21 cellular contexts compared by ENCODE assay signal in genomic region chr14:103065861-103066260, GRCh38. TPM values are rescaled to one million over a fixed set of nuclear protein-coding genes. Genes with fewer than 3 reads are reported as not detected.
DNase-seq lines count a peak whose midpoint lies in the region; ATAC-seq and TF ChIP-seq lines count a peak whose summit lies in the region.
"Had no signal": no experiment of that assay in that cellular context is flagged by ENCODE, and none has a peak within 500 bp of the region (broad histone marks: within the 10 kb centered on the region; RNA-seq: fewer than 3 reads in every experiment).

No MANE protein-coding gene starts in this region.

- H3K27ac ChIP-seq in suprapubic skin, result peak overlapping the region; percentile 87
- H3K27ac ChIP-seq: 22Rv1 had no signal

- H3K9me3 ChIP-seq in suprapubic skin, result no peaks in the 10 kb centered on the region
- H3K9me3 ChIP-seq: BE2C, Peyer's patch had no signal

- H3K27me3 ChIP-seq in suprapubic skin, result no peaks in the 10 kb centered on the region
- H3K27me3 ChIP-seq: BE2C, Peyer's patch had no signal

- WGBS in suprapubic skin, result 77% methylated on average over 7 of the region's 7 CpGs

- TF ChIP-seq EP300 in suprapubic skin (IDR thresholded peaks at IDR 0.05), result no peak

- peaks cover 16% of the 10 kb centered on the region for H3K4me1 Mint-ChIP-seq in endothelial cell (ENCODE audit: unreplicated experiment)

- no peaks in the 10 kb centered on the region for H3K36me3 Mint-ChIP-seq in endothelial cell (ENCODE audit: low read depth, unreplicated experiment)

- H3K36me3 ChIP-seq in suprapubic skin, result no peaks in the 10 kb centered on the region
- H3K36me3 ChIP-seq: BE2C, Peyer's patch had no signal

- H3K27ac Mint-ChIP-seq in endothelial cell (ENCODE audit: unreplicated experiment), result peak overlapping the region; percentile 36
- H3K27ac Mint-ChIP-seq: CD4-positive, alpha-beta T cell; H9 had no signal

- H3K9me3 Mint-ChIP-seq in endothelial cell (ENCODE audit: unreplicated experiment), result no peaks in the 10 kb centered on the region
- H3K9me3 Mint-ChIP-seq: CD4-positive, alpha-beta T cell; H9 had no signal

- TF ChIP-seq POLR2A in suprapubic skin (IDR thresholded peaks at IDR 0.05), result no peak

- TF ChIP-seq CTCF in endothelial cell (IDR thresholded peaks at IDR 0.05; ENCODE audit: unreplicated experiment), result no peak
- TF ChIP-seq CTCF in suprapubic skin (IDR thresholded peaks at IDR 0.05), result no peak

- DNase-seq in NCI-H524 (lab: John Stamatoyannopoulos, UW), result peak; percentile 27 to 40
- DNase-seq in NCI-H524 treated with DMSO at 0.1 percent for 48 hours (lab: John Stamatoyannopoulos, UW), result no peak
- no peak for DNase-seq in endothelial cell (ENCODE audit: low spot score)
- peak; percentile 66 to 92 for DNase-seq in lung microvascular endothelial cell (ENCODE audit: low read depth in 2 of 2)
- no peak for DNase-seq in suprapubic skin (ENCODE audit: low spot score in 2 of 2)
- no peak for DNase-seq in occipital lobe (lab: John Stamatoyannopoulos, UW)
- DNase-seq in NCI-H510A (lab: John Stamatoyannopoulos, UW), result no peak
- DNase-seq: BE2C; CD4-positive, alpha-beta T cell; DMS79 treated with DMSO at 0.1 percent for 48 hours; H9; MV-4-11; NCI-H1417; NCI-H187 treated with DMSO at 0.1 percent for 48 hours; NCI-H2171; NCI-H446; NCI-H82; SHP77 had no signal

- no peak overlapping the region for H3K4me3 ChIP-seq in suprapubic skin
- H3K4me3 ChIP-seq: Peyer's patch had no signal

- H3K4me3 Mint-ChIP-seq in endothelial cell (ENCODE audit: unreplicated experiment), result no peak overlapping the region
- H3K4me3 Mint-ChIP-seq: CD4-positive, alpha-beta T cell; H9 had no signal

- H3K4me1 ChIP-seq in suprapubic skin, result peaks cover 25% of the 10 kb centered on the region
- H3K4me1 ChIP-seq: BE2C had no signal

- peaks cover 4% of the 10 kb centered on the region for H3K27me3 Mint-ChIP-seq in endothelial cell (ENCODE audit: unreplicated experiment)

- no peak for ATAC-seq in HG03520 (IDR thresholded peaks at IDR 0.05; ENCODE audit: unreplicated experiment)

RNA-seq across cellular contexts. Expression of gene CDC42BPB, which starts 8.5 kb away (rescaled TPM):
- total RNA-seq in endothelial cell (ENCODE audit: unreplicated experiment) (187 TPM), lung microvascular endothelial cell (73.7 and 104 TPM in 2 replicates), suprapubic skin (100 to 1,000 TPM; 105 to 178 (median 107) TPM), occipital lobe (76.4 TPM)

RNA-seq across cellular contexts. Expression of gene LBHD2, which starts 18.1 kb away (rescaled TPM):
- total RNA-seq in endothelial cell (ENCODE audit: unreplicated experiment), result not detected
- not detected in 2 replicates for total RNA-seq in lung microvascular endothelial cell
- not detected for total RNA-seq in suprapubic skin
- not detected for total RNA-seq in occipital lobe
- total RNA-seq: CD4-positive, alpha-beta T cell; H9; Peyer's patch had no signal

RNA-seq across cellular contexts. Expression of gene EXOC3L4, which starts 28.7 kb away (rescaled TPM):
- not detected for total RNA-seq in endothelial cell (ENCODE audit: unreplicated experiment)
- not detected in 2 replicates for total RNA-seq in lung microvascular endothelial cell
- total RNA-seq in suprapubic skin, result 1 to 10 TPM in 1 of 4 donors, not detected in 3; 1.5 TPM
- total RNA-seq in occipital lobe, result 1.1 TPM
- total RNA-seq: CD4-positive, alpha-beta T cell had no signal

RNA-seq across cellular contexts. Expression of gene TNFAIP2, which starts 57.4 kb away (rescaled TPM):
- total RNA-seq in endothelial cell (ENCODE audit: unreplicated experiment), result 163 TPM
- 21.0 and 46.0 TPM in 2 replicates for total RNA-seq in lung microvascular endothelial cell
- total RNA-seq in suprapubic skin, result 10 to 100 TPM; 11.9 to 23.3 (median 16.4) TPM
- 18.2 TPM for total RNA-seq in occipital lobe

Comparison
In these comparisons a context has a peak if more than half of its experiments do, and no peak if none do; other contexts are left out.
1. DNase-seq: peak in NCI-H524 (2 of 2) and lung microvascular endothelial cell (2 of 2); none in NCI-H524 treated with DMSO at 0.1 percent for 48 hours (single experiment), endothelial cell (single experiment), suprapubic skin (0 of 2), occipital lobe (single experiment) and NCI-H510A (single experiment).